9 cellular contexts compared by ENCODE assay signal in genomic region chr2:96866586-96866985, GRCh38. TPM values are rescaled to one million over a fixed set of nuclear protein-coding genes. Genes with fewer than 3 reads are reported as not detected.
DNase-seq lines count a peak whose midpoint lies in the region; ATAC-seq and TF ChIP-seq lines count a peak whose summit lies in the region.
"Had no signal": no experiment of that assay in that cellular context is flagged by ENCODE, and none has a peak within 500 bp of the region (broad histone marks: within the 10 kb centered on the region; RNA-seq: fewer than 3 reads in every experiment).

No MANE protein-coding gene starts in this region.

- peak in 1 of 4 donors; percentile 8 for ATAC-seq in heart left ventricle
- ATAC-seq in left ventricle myocardium superior = no peak
- no peak for ATAC-seq in upper lobe of left lung (ENCODE audit: low FRiP score in 2 of 2)
- no peak for ATAC-seq in HG02884 (IDR thresholded peaks at IDR 0.05; ENCODE audit: unreplicated experiment)
- no peak for ATAC-seq in GM21528 (IDR thresholded peaks at IDR 0.05; ENCODE audit: low FRiP score, unreplicated experiment)

- H3K9me3 ChIP-seq in heart left ventricle (no peaks in the 10 kb centered on the region), muscle layer of duodenum (ENCODE audit: control insufficient read depth in 1 of 2, low read length in 2 of 2) (no peaks in the 10 kb centered on the region), upper lobe of left lung (no peaks in the 10 kb centered on the region)

- H3K27me3 ChIP-seq in heart left ventricle = peaks cover 0 to 25% (median 0%) of the 10 kb centered on the region in 9 donors
- H3K27me3 ChIP-seq in muscle layer of duodenum (ENCODE audit: low read depth, low read length) = no peaks in the 10 kb centered on the region
- H3K27me3 ChIP-seq in upper lobe of left lung = peaks cover 0 to 8% (median 0%) of the 10 kb centered on the region in 4 donors

- H3K27ac ChIP-seq in heart left ventricle = peak overlapping the region in 11 of 12 donors; percentile 96 to 100 (median 98)
- peak overlapping the region; percentile 23 for H3K27ac ChIP-seq in muscle layer of duodenum (ENCODE audit: low read length)
- peak overlapping the region; percentile 8 to 98 (median 94) for H3K27ac ChIP-seq in upper lobe of left lung

- H3K27me3 Mint-ChIP-seq in brain = no peaks in the 10 kb centered on the region

- WGBS in heart left ventricle, 4 donors = 50 to 57% (median 50%) methylated on average over 2 to 8 of the region's 8 CpGs; no CpG with 5 or more reads in 1 of the 4 donors
- WGBS in upper lobe of left lung, 2 donors = 34% methylated on average over 6 of the region's 8 CpGs; no CpG with 5 or more reads in 1 of the 2 donors

- intact Hi-C loops in heart left ventricle (cut with DNase I) = loop anchor here in 1 of 10 donors (5.0 kb wide), 1 partner anchor 246 kb away; the partner anchor contains the start of gene ANKRD36
- intact Hi-C loops in left ventricle myocardium superior (cut with micrococcal nuclease) = no loop called here

- H3K4me1 ChIP-seq in heart left ventricle = peaks cover 0 to 61% (median 42%) of the 10 kb centered on the region in 12 donors
- peaks cover 18 to 44% of the 10 kb centered on the region in 2 donors for H3K4me1 ChIP-seq in muscle layer of duodenum (ENCODE audit: control insufficient read depth in 1 of 2, insufficient read depth in 2 of 2, low read length in 2 of 2)
- H3K4me1 ChIP-seq in upper lobe of left lung = peaks cover 39 to 62% (median 44%) of the 10 kb centered on the region in 4 donors

- TF ChIP-seq EP300 in upper lobe of left lung (IDR thresholded peaks at IDR 0.05) = no peak

- DNase-seq in heart left ventricle = peak in 2 of 5 donors; percentile 43 to 70
- DNase-seq in left ventricle myocardium superior = no peak
- peak in 1 of 2 donors; percentile 64 for DNase-seq in upper lobe of left lung
- no peak for DNase-seq in ACHN
- DNase-seq: DND-41 had no signal

- H3K4me3 Mint-ChIP-seq in brain = peak overlapping the region; percentile 79 to 91 (median 89)

- TF ChIP-seq CTCF in heart left ventricle (IDR thresholded peaks at IDR 0.05) (no peak), brain (conservative IDR thresholded peaks at IDR 0.05) (no peak), upper lobe of left lung (IDR thresholded peaks at IDR 0.05) (no peak)

- H3K36me3 Mint-ChIP-seq in brain = peaks cover 39% of the 10 kb centered on the region

- H3K4me3 ChIP-seq in heart left ventricle (peak overlapping the region in 9 of 12 donors; percentile 79 to 100 (median 97)), muscle layer of duodenum (ENCODE audit: low read depth in 1 of 2, low read length in 2 of 2) (peak overlapping the region; percentile 69 to 85), upper lobe of left lung (peak overlapping the region in 2 of 4 donors; percentile 66 to 95)

- peaks cover 0 to 62% (median 55%) of the 10 kb centered on the region in 9 donors for H3K36me3 ChIP-seq in heart left ventricle
- H3K36me3 ChIP-seq in muscle layer of duodenum (ENCODE audit: control insufficient read depth in 1 of 2, insufficient read depth in 2 of 2, low read length in 2 of 2) = peaks cover 30 to 47% of the 10 kb centered on the region in 2 donors
- peaks cover 19 to 50% (median 40%) of the 10 kb centered on the region in 4 donors for H3K36me3 ChIP-seq in upper lobe of left lung

- H3K27ac Mint-ChIP-seq in brain = peak overlapping the region in 3 of 5 experiments; percentile 90 to 98 (median 96)

- no peaks in the 10 kb centered on the region for H3K9me3 Mint-ChIP-seq in brain

- in situ Hi-C loops in ACHN (cut with HindIII; ENCODE audit: low pct_ligation_motif_present, low pct_unique_long_range_greater_than_20kb, low sequenced_read_pairs) = no loop called here

- H3K4me1 Mint-ChIP-seq in brain = peaks cover 33% of the 10 kb centered on the region

- TF ChIP-seq POLR2A in heart left ventricle (IDR thresholded peaks at IDR 0.05) (no peak), upper lobe of left lung (IDR thresholded peaks at IDR 0.05) (no peak)

RNA-seq across cellular contexts. Expression of gene SEMA4C, which starts 3.3 kb away (rescaled TPM):
- 10 to 100 TPM; 15.6 to 29.6 (median 22.0) TPM for total RNA-seq in heart left ventricle
- polyA plus RNA-seq in heart left ventricle = 10 to 100 TPM; 11.7 to 17.0 TPM
- total RNA-seq in left ventricle myocardium superior = 17.0 TPM
- 32.9 TPM for polyA plus RNA-seq in brain (ENCODE audit: insufficient read depth, low read depth, low replicate concordance)
- 10 to 100 TPM; 14.0 to 43.6 (median 24.2) TPM for total RNA-seq in upper lobe of left lung

RNA-seq across cellular contexts. Expression of gene ANKRD39, which starts 8.8 kb away (rescaled TPM):
- total RNA-seq in heart left ventricle (10 to 100 TPM; 13.3 to 18.4 (median 16.8) TPM), left ventricle myocardium superior (16.1 TPM), upper lobe of left lung (10 to 100 TPM in 3 of 6 donors, 1 to 10 TPM in 3; 7.1 to 13.6 (median 11.3) TPM)
- polyA plus RNA-seq in heart left ventricle (10 to 100 TPM; 18.3 to 33.4 TPM), brain (ENCODE audit: insufficient read depth, low read depth, low replicate concordance) (20.7 TPM)

RNA-seq across cellular contexts. Expression of gene ANKRD23, which starts 22.8 kb away (rescaled TPM):
- total RNA-seq in heart left ventricle = 10 to 100 TPM in 2 of 9 donors, 1 to 10 TPM in 7; 2.3 to 23.6 (median 7.9) TPM
- 10 to 100 TPM in 1 of 2 donors, under 1 TPM in 1; 0.96 to 26.7 TPM for polyA plus RNA-seq in heart left ventricle
- 5.5 TPM for total RNA-seq in left ventricle myocardium superior
- 0.73 TPM for polyA plus RNA-seq in brain (ENCODE audit: insufficient read depth, low read depth, low replicate concordance)
- 10 to 100 TPM in 2 of 6 donors, 1 to 10 TPM in 4; 2.0 to 27.2 (median 2.8) TPM for total RNA-seq in upper lobe of left lung

RNA-seq across cellular contexts. Expression of gene CNNM3, which starts 50.5 kb away (rescaled TPM):
- 10 to 100 TPM in 6 of 9 donors, 1 to 10 TPM in 3; 6.6 to 17.7 (median 10.6) TPM for total RNA-seq in heart left ventricle
- 1 to 10 TPM; 5.1 to 7.1 TPM for polyA plus RNA-seq in heart left ventricle
- 16.8 TPM for total RNA-seq in left ventricle myocardium superior
- polyA plus RNA-seq in brain (ENCODE audit: insufficient read depth, low read depth, low replicate concordance) = 21.5 TPM
- total RNA-seq in upper lobe of left lung = 10 to 100 TPM; 17.2 to 52.4 (median 26.5) TPM

Comparison
In these comparisons a context has a peak if more than half of its experiments do, and no peak if none do; other contexts are left out.
1. H3K27ac ChIP-seq: peak in every context shown above with its lines; median percentile 98 in heart left ventricle; 94 in upper lobe of left lung; 23 in muscle layer of duodenum.